In the genomic region with DNA sequence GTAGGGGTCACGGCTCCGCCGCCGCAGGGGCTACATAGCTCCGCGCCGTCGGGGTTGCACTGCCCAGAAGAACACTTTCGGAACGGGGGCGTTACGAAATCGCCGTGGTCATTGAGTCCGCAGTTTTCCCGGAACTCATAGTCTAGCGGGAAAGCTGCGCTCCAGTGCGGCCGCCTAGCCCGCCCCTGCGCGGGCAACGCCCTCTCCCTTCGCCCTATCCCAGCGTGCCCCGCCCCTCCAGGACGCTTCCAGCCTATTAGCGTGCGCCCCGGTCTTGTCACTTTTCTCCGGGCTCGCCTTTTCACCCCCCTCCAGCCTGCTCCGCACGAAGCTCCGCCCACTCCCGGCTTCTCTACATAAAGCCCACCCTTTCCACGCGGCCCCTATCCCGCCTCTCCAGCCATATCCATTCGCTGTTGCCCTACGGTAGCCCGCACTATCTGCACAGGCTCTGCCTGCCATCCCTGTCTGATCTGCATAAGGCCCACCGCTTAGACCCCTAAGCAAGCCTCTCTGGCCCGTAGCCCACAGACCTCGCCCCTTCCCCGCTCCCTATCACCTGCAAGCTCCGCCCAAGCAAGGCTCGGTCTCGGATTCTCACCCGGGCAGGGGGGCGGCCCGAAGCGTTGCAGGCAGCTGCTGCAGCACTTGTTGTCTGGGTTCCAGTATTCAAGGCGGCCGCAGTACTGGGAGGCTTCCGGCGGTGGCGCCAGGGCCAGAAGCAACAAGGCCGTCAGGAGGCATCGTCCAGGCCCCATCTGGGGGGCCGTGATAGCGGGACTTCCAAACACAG, we compare ENCODE assay signal across 1 cellular context.
TF ChIP-seq lines count a peak whose summit lies in the region.

No MANE protein-coding gene starts in this region.

TF ChIP-seq in K562, 482 proteins besides CTCF, POLR2A, EP300 and RAD21 (continues in another document):
- peak; percentile 43; the same call in 1 of the 2 replicates for TF ChIP-seq ATF3 (IDR thresholded peaks at IDR 0.05)
- TF ChIP-seq ATF3 (CRISPR knock-in tag; conservative IDR thresholded peaks at IDR 0.05) = no peak
- peak; percentile 65; the same call in 1 of the 2 replicates for TF ChIP-seq NBN (IDR thresholded peaks at IDR 0.05; ENCODE audit: low read depth)
- no peak for TF ChIP-seq RFX1 (IDR thresholded peaks at IDR 0.05)
- peak; percentile 45 for TF ChIP-seq SP2 (IDR thresholded peaks at IDR 0.05; ENCODE audit: extremely low read depth, low read depth, low read length, poor library complexity, severe bottlenecking)
- TF ChIP-seq, protein P1, sequence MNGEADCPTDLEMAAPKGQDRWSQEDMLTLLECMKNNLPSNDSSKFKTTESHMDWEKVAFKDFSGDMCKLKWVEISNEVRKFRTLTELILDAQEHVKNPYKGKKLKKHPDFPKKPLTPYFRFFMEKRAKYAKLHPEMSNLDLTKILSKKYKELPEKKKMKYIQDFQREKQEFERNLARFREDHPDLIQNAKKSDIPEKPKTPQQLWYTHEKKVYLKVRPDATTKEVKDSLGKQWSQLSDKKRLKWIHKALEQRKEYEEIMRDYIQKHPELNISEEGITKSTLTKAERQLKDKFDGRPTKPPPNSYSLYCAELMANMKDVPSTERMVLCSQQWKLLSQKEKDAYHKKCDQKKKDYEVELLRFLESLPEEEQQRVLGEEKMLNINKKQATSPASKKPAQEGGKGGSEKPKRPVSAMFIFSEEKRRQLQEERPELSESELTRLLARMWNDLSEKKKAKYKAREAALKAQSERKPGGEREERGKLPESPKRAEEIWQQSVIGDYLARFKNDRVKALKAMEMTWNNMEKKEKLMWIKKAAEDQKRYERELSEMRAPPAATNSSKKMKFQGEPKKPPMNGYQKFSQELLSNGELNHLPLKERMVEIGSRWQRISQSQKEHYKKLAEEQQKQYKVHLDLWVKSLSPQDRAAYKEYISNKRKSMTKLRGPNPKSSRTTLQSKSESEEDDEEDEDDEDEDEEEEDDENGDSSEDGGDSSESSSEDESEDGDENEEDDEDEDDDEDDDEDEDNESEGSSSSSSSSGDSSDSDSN (IDR thresholded peaks at IDR 0.05; ENCODE audit: borderline replicate concordance in 1 of 2, low read depth in 2 of 2, low read length in 2 of 2) = peak in 1 of 2 experiments; percentile 87; a peak in 2 of 4 replicates
- TF ChIP-seq MNT (conservative IDR thresholded peaks at IDR 0.05) = peak; percentile 84 to 92
- TF ChIP-seq ARID1B (IDR thresholded peaks at IDR 0.05) = peak; percentile 8
- TF ChIP-seq FOXP4 (CRISPR knock-in tag; IDR thresholded peaks at IDR 0.05; ENCODE audit: borderline replicate concordance) = peak; percentile 85
- TF ChIP-seq ZNF274 (IDR thresholded peaks at IDR 0.05; ENCODE audit: borderline replicate concordance, low read depth, low read length) = no peak
- TF ChIP-seq, protein P2, sequence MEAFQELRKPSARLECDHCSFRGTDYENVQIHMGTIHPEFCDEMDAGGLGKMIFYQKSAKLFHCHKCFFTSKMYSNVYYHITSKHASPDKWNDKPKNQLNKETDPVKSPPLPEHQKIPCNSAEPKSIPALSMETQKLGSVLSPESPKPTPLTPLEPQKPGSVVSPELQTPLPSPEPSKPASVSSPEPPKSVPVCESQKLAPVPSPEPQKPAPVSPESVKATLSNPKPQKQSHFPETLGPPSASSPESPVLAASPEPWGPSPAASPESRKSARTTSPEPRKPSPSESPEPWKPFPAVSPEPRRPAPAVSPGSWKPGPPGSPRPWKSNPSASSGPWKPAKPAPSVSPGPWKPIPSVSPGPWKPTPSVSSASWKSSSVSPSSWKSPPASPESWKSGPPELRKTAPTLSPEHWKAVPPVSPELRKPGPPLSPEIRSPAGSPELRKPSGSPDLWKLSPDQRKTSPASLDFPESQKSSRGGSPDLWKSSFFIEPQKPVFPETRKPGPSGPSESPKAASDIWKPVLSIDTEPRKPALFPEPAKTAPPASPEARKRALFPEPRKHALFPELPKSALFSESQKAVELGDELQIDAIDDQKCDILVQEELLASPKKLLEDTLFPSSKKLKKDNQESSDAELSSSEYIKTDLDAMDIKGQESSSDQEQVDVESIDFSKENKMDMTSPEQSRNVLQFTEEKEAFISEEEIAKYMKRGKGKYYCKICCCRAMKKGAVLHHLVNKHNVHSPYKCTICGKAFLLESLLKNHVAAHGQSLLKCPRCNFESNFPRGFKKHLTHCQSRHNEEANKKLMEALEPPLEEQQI (IDR thresholded peaks at IDR 0.05) = no peak
- no peak for TF ChIP-seq TAF15 (IDR thresholded peaks at IDR 0.05; ENCODE audit: low read depth, low read length)
- TF ChIP-seq TAF7 (tag; IDR thresholded peaks at IDR 0.05) = peak; percentile 34; the same call in 1 of the 2 replicates
- TF ChIP-seq KDM4B (IDR thresholded peaks at IDR 0.05; ENCODE audit: borderline replicate concordance in 2 of 2, low read depth in 1 of 2) = no peak
- TF ChIP-seq MEIS2 (IDR thresholded peaks at IDR 0.05; ENCODE audit: partially characterized antibody) = peak; percentile 59
- TF ChIP-seq KHSRP (IDR thresholded peaks at IDR 0.05) = no peak
- TF ChIP-seq ZNF311 (CRISPR knock-in tag; IDR thresholded peaks at IDR 0.05) = no peak
- TF ChIP-seq, protein P3, sequence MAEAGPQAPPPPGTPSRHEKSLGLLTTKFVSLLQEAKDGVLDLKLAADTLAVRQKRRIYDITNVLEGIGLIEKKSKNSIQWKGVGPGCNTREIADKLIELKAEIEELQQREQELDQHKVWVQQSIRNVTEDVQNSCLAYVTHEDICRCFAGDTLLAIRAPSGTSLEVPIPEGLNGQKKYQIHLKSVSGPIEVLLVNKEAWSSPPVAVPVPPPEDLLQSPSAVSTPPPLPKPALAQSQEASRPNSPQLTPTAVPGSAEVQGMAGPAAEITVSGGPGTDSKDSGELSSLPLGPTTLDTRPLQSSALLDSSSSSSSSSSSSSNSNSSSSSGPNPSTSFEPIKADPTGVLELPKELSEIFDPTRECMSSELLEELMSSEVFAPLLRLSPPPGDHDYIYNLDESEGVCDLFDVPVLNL (CRISPR knock-in tag; IDR thresholded peaks at IDR 0.05; ENCODE audit: low read depth) = peak; percentile 38; the same call in 1 of the 2 replicates
- TF ChIP-seq IRF9 (tag; IDR thresholded peaks at IDR 0.05) = no peak
- peak in 1 of 2 experiments; percentile 49; a peak in 1 of 4 replicates for TF ChIP-seq FOXA3 (CRISPR knock-in tag; conservative IDR thresholded peaks at IDR 0.05 in 1 of 2, IDR thresholded peaks at IDR 0.05 in 1 of 2)
- peak; percentile 30 for TF ChIP-seq PHF20 (IDR thresholded peaks at IDR 0.05; ENCODE audit: partially characterized antibody)
- 0 out of 2 replicates have a peak, but pooled peaks have one; percentile 55 for TF ChIP-seq DPF2 (IDR thresholded peaks at IDR 0.05)
- no peak for TF ChIP-seq EWSR1 (IDR thresholded peaks at IDR 0.05; ENCODE audit: borderline replicate concordance, low read depth, partially characterized antibody)
- TF ChIP-seq MTA3 (IDR thresholded peaks at IDR 0.05; ENCODE audit: borderline replicate concordance) = peak; percentile 93; the same call in 1 of the 2 replicates
- TF ChIP-seq RBM15 (IDR thresholded peaks at IDR 0.05; ENCODE audit: insufficient read depth, low read length) = no peak
- peak; percentile 81 for TF ChIP-seq EP400 (IDR thresholded peaks at IDR 0.05)
- 0 out of 2 replicates have a peak, but pooled peaks have one; percentile 16 for TF ChIP-seq RFX7 (CRISPR knock-in tag; IDR thresholded peaks at IDR 0.05)
- TF ChIP-seq KDM2B (CRISPR knock-in tag; IDR thresholded peaks at IDR 0.05) = no peak
- TF ChIP-seq, protein P4, sequence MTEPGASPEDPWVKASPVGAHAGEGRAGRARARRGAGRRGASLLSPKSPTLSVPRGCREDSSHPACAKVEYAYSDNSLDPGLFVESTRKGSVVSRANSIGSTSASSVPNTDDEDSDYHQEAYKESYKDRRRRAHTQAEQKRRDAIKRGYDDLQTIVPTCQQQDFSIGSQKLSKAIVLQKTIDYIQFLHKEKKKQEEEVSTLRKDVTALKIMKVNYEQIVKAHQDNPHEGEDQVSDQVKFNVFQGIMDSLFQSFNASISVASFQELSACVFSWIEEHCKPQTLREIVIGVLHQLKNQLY (CRISPR knock-in tag; conservative IDR thresholded peaks at IDR 0.05) = no peak
- TF ChIP-seq ELK3 (CRISPR knock-in tag; IDR thresholded peaks at IDR 0.05) = no peak
- peak; percentile 53 for TF ChIP-seq TAL1 (IDR thresholded peaks at IDR 0.05)
- no peak for TF ChIP-seq NELFE (IDR thresholded peaks at IDR 0.05; ENCODE audit: insufficient read depth, insufficient read length)
- TF ChIP-seq TOE1 (IDR thresholded peaks at IDR 0.05; ENCODE audit: borderline replicate concordance) = 0 out of 2 replicates have a peak, but pooled peaks have one; percentile 14
- no peak for TF ChIP-seq TOE1 (CRISPR knock-in tag; IDR thresholded peaks at IDR 0.05; ENCODE audit: borderline replicate concordance, low read depth)
- TF ChIP-seq ZNF717 (CRISPR knock-in tag; IDR thresholded peaks at IDR 0.05) = no peak
- TF ChIP-seq ZKSCAN1 (IDR thresholded peaks at IDR 0.05; ENCODE audit: low read depth, low read length) = no peak
- no peak for TF ChIP-seq CBX8 (IDR thresholded peaks at IDR 0.05; ENCODE audit: borderline replicate concordance, extremely low read depth, low read depth, low read length, poor library complexity, severe bottlenecking)
- peak; percentile 11; the same call in 1 of the 2 replicates for TF ChIP-seq JUND (IDR thresholded peaks at IDR 0.05; ENCODE audit: borderline replicate concordance, low read depth, low read length)
- TF ChIP-seq JUND (tag; IDR thresholded peaks at IDR 0.05; ENCODE audit: borderline replicate concordance, low read depth, low read length) = no peak; the same call in 2 of the 3 replicates
- TF ChIP-seq ZNF766 (CRISPR knock-in tag; conservative IDR thresholded peaks at IDR 0.05) = no peak
- no peak for TF ChIP-seq POLR2AphosphoS2 (IDR thresholded peaks at IDR 0.05; ENCODE audit: low read length)
- peak; percentile 63 for TF ChIP-seq SMAD4 (CRISPR knock-in tag; conservative IDR thresholded peaks at IDR 0.05)
- TF ChIP-seq GTF2A2 (tag; IDR thresholded peaks at IDR 0.05) = no peak
